ENCODE assay signal across 23 cellular contexts in the genomic region with DNA sequence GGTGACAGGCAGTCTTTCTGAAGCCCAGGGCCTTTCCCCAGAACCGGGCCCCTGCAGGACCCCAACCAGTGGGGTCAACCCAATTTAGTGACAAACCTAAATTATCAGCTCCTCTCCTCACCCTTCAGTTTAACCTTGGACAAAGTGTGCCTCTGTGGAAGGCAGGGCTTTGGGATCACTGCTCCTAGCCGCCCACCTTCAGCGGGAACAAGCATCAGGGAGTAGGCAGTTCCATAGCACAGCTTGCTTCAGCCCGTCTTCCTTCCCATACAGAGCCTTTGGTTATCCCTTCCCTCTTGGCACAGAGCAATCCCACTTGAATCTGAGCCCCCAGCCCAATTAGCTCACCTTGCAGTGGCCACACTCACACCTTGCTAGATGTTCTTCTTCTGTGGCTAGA. TPM values are rescaled to one million over a fixed set of nuclear protein-coding genes. Genes with fewer than 3 reads are reported as not detected.
DNase-seq lines count a peak whose midpoint lies in the region; ATAC-seq and TF ChIP-seq lines count a peak whose summit lies in the region.
"Had no signal": no experiment of that assay in that cellular context is flagged by ENCODE, and none has a peak within 500 bp of the region (broad histone marks: within the 10 kb centered on the region; RNA-seq: fewer than 3 reads in every experiment).

No MANE protein-coding gene starts in this region.

- H3K14ac ChIP-seq in neuronal stem cell (ENCODE audit: low read length) = peak overlapping the region; percentile 89

- ATAC-seq in heart right ventricle = no peak
- ATAC-seq: GM12878 had no signal

- no peak overlapping the region for H2BK5ac ChIP-seq in neuronal stem cell (ENCODE audit: low read length)

- DNase-seq in cardiac septum (ENCODE audit: low spot score) (peak; percentile 5), heart right ventricle (no peak), head of caudate nucleus (peak in 25 of 42 donors; percentile 4 to 72 (median 36)), neuronal stem cell (ENCODE audit: low spot score) (no peak), tibial artery (no peak), iPS-NIHi11 (ENCODE audit: low spot score) (no peak)
- DNase-seq: BE2C; C1 segment of cervical spinal cord; CD4-positive, alpha-beta memory T cell; CD4-positive, CD25-positive, alpha-beta regulatory T cell; CD8-positive, alpha-beta memory T cell; COR-L47; DMS 273 treated with DMSO at 0.1 percent for 48 hours; DMS153; DMS53; DMS79; DND-41; EL; GDM1 had no signal

- no peaks in the 10 kb centered on the region for H3K36me3 ChIP-seq in heart right ventricle
- H3K36me3 ChIP-seq in neuronal stem cell (replicated peaks in 1 of 2; ENCODE audit: control insufficient read depth in 2 of 2, insufficient read depth in 2 of 2, low read length in 2 of 2) = no peaks in the 10 kb centered on the region
- H3K36me3 ChIP-seq in tibial artery = no peaks in the 10 kb centered on the region
- H3K36me3 ChIP-seq: BE2C, BLaER1 had no signal

- H3K4me2 ChIP-seq in neuronal stem cell (ENCODE audit: insufficient read depth, low read length, poor library complexity, severe bottlenecking) = no peak overlapping the region
- H3K4me2 ChIP-seq: A549, BLaER1 had no signal

- no peak overlapping the region for H3K9ac ChIP-seq in neuronal stem cell (ENCODE audit: low read depth, low read length, poor library complexity)
- H3K9ac ChIP-seq: BLaER1 had no signal

- H2BK12ac ChIP-seq in neuronal stem cell (ENCODE audit: low read length) = no peak overlapping the region

- H2AK5ac ChIP-seq in neuronal stem cell (ENCODE audit: low read depth, low read length) = peak overlapping the region; percentile 37

- H3K79me1 ChIP-seq in neuronal stem cell (ENCODE audit: low read depth, low read length) = no peaks in the 10 kb centered on the region

- H3K27me3 ChIP-seq in heart right ventricle = peaks cover 0 to 38% (median 24%) of the 10 kb centered on the region in 7 donors
- peaks cover 0 to 9% (median 4%) of the 10 kb centered on the region in 3 experiments for H3K27me3 ChIP-seq in neuronal stem cell (ENCODE audit: control insufficient read depth in 3 of 3, insufficient read depth in 3 of 3, low read depth in 1 of 3, low read length in 3 of 3)
- H3K27me3 ChIP-seq in tibial artery = peaks cover 0 to 31% of the 10 kb centered on the region in 2 donors
- H3K27me3 ChIP-seq: BE2C, BLaER1 had no signal

- no peak overlapping the region for H2BK15ac ChIP-seq in neuronal stem cell (ENCODE audit: low read length)

- H4K91ac ChIP-seq in neuronal stem cell (ENCODE audit: low read depth, low read length, poor library complexity) = no peak overlapping the region

- no peak overlapping the region for H3K18ac ChIP-seq in neuronal stem cell (ENCODE audit: low read length)

- intact Hi-C loops in cardiac septum (cut with DNase I) = no loop called here
- intact Hi-C loops in heart right ventricle (cut with DNase I) = no loop called here
- intact Hi-C loops in head of caudate nucleus (cut with DNase I) = no loop called here
- intact Hi-C loops in tibial artery (cut with DNase I; ENCODE audit: low total_unique reads) = no loop called here

- no peak overlapping the region for H3K4ac ChIP-seq in neuronal stem cell (ENCODE audit: low read length)

- peaks cover 1 to 5% (median 3%) of the 10 kb centered on the region in 9 donors for H3K4me1 ChIP-seq in heart right ventricle
- H3K4me1 ChIP-seq in neuronal stem cell (ENCODE audit: control insufficient read depth in 2 of 2, insufficient read depth in 1 of 2, low read depth in 1 of 2, low read length in 2 of 2) = peaks cover 5 to 9% of the 10 kb centered on the region in 2 donors
- H3K4me1 ChIP-seq in tibial artery = peaks cover 0 to 5% (median 4%) of the 10 kb centered on the region in 4 donors
- H3K4me1 ChIP-seq: A549, BE2C had no signal

- H2BK120ac ChIP-seq in neuronal stem cell (ENCODE audit: low read depth, low read length) = no peak overlapping the region

- H3K27ac ChIP-seq in heart right ventricle = no peak overlapping the region
- no peak overlapping the region for H3K27ac ChIP-seq in neuronal stem cell (replicated peaks; ENCODE audit: low read length)
- H3K27ac ChIP-seq in tibial artery = no peak overlapping the region
- H3K27ac ChIP-seq: 22Rv1, A549, BLaER1 had no signal

- 93 to 94% methylated on average over 4 of the region's 4 CpGs for WGBS in heart right ventricle, 2 donors
- WGBS in neuronal stem cell (ENCODE audit: extremely low coverage in 2 of 2, insufficient read length in 2 of 2, insufficient replicate concordance in 1 of 2), 2 donors = no CpG with 5 or more reads among the region's 4 CpGs

- H3K9me3 ChIP-seq in heart right ventricle (no peaks in the 10 kb centered on the region), neuronal stem cell (replicated peaks in 1 of 2; ENCODE audit: control insufficient read depth in 2 of 2, insufficient read depth in 1 of 2, low read depth in 1 of 2, low read length in 2 of 2) (no peaks in the 10 kb centered on the region), tibial artery (no peaks in the 10 kb centered on the region)
- H3K9me3 ChIP-seq: A549, BE2C had no signal

- H4K8ac ChIP-seq in neuronal stem cell (ENCODE audit: low read depth, low read length) = no peak overlapping the region

- H3K4me3 ChIP-seq in heart right ventricle (no peak overlapping the region), neuronal stem cell (ENCODE audit: low read length in 2 of 2) (no peak overlapping the region), tibial artery (no peak overlapping the region)
- H3K4me3 ChIP-seq: A549, BLaER1, GM12878 had no signal

- no peak for TF ChIP-seq CTCF in heart right ventricle (IDR thresholded peaks at IDR 0.05)
- no peak for TF ChIP-seq CTCF in tibial artery (IDR thresholded peaks at IDR 0.05)

- no peak overlapping the region for H3K23ac ChIP-seq in neuronal stem cell (ENCODE audit: low read depth, low read length, poor library complexity)

- no peak overlapping the region for H2AFZ ChIP-seq in neuronal stem cell (ENCODE audit: low read length)

RNA-seq across cellular contexts. Expression of gene AP3B2, which starts 5.3 kb away (rescaled TPM):
- 0.22 TPM for total RNA-seq in cardiac septum
- total RNA-seq in heart right ventricle = 1 to 10 TPM in 1 of 10 donors, under 1 TPM in 5, not detected in 4; 0.12 to 1.4 (median 0.40) TPM
- polyA plus RNA-seq in heart right ventricle = under 1 TPM; 0.16 to 0.51 TPM
- 1.2 TPM for polyA plus RNA-seq in neuronal stem cell (2013, experiment 1 of 2)
- 1.8 TPM for polyA plus RNA-seq in neuronal stem cell (2013, experiment 2 of 2)
- total RNA-seq: GM12878 had no signal
- polyA plus RNA-seq: CD4-positive, alpha-beta memory T cell; CD8-positive, alpha-beta memory T cell; GM12878 had no signal

Comparison
In these comparisons a context has a peak if more than half of its experiments do, and no peak if none do; other contexts are left out.
1. DNase-seq: peak in cardiac septum (single experiment) and head of caudate nucleus (25 of 42); none in heart right ventricle (0 of 2), neuronal stem cell (single experiment), tibial artery (0 of 2) and iPS-NIHi11 (single experiment).